In genomic region chr7:4726051-4726450, GRCh38 we compare ENCODE assay signal across 2 cellular contexts.
TF ChIP-seq lines count a peak whose summit lies in the region.

No MANE protein-coding gene starts in this region.

TF ChIP-seq in SK-N-SH, 30 proteins besides CTCF, POLR2A, EP300 and RAD21 (continued from another document):
- no peak for TF ChIP-seq ZBTB33 (IDR thresholded peaks at IDR 0.05; ENCODE audit: borderline replicate concordance, low read depth)
- no peak for TF ChIP-seq MXI1 (IDR thresholded peaks at IDR 0.05; ENCODE audit: low read depth, low read length)
- TF ChIP-seq PBX3 (IDR thresholded peaks at IDR 0.05): no peak
TF ChIP-seq in SK-N-SH: peak in this region for 0.

TF ChIP-seq in SK-N-SH treated with all-trans-retinoic acid at 6 μM for 48 hours, 23 proteins besides CTCF, POLR2A, EP300 and RAD21 (continued from another document):
- no peak for TF ChIP-seq PATZ1 (CRISPR knock-in tag; IDR thresholded peaks at IDR 0.05; ENCODE audit: borderline replicate concordance)
- TF ChIP-seq OSR1 (CRISPR knock-in tag; IDR thresholded peaks at IDR 0.05): no peak
- no peak for TF ChIP-seq ISL1 (CRISPR knock-in tag; IDR thresholded peaks at IDR 0.05)
- no peak for TF ChIP-seq CREB5 (CRISPR knock-in tag; IDR thresholded peaks at IDR 0.05; ENCODE audit: low read depth)
